ENCODE assay signal across 2 cellular contexts in the genomic region with DNA sequence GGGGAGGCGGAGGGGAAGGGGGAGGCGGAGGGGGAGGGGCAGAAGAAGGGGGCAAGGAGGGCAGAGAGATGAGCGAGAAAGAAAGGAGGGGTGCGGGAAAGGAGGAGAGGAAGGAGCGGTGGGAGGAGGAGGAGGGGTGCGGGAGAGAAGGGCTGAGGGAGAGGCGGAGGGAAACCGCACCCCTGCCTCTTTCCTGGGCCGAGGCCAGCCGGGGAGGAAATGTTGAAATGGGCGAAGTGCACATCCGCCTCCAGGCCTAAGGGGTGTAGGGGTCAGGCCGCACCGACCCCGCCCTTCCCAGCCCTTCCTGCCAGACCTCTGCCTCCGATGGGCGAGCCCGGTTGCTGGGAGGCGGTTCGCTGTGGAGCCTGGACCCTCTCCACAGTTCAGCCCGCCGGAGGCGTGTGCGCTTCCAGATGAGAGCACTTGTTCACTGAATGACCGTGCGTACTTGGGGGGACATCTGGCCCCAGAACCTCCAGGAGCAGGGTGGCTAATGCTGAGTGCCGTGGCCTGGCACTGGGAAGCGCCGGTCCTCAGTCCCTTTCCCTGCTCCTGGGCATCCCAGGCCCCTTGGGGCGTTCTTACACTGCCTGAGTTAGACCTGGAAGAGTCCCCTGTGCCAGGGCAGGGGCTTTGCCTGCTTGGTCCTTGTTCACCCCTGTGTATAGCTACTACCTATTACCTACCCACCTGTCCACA.
TF ChIP-seq lines count a peak whose summit lies in the region.

No MANE protein-coding gene starts in this region.

TF ChIP-seq in WTC11, 78 proteins besides CTCF, POLR2A, EP300 and RAD21:
- TF ChIP-seq MYBL2 (CRISPR knock-in tag; IDR thresholded peaks at IDR 0.05) (0 out of 2 replicates have a peak, but pooled peaks have one; percentile 45), SMAD3 (CRISPR knock-in tag; IDR thresholded peaks at IDR 0.05; ENCODE audit: borderline replicate concordance) (0 out of 2 replicates have a peak, but pooled peaks have one; percentile 33), NFYB (CRISPR knock-in tag; conservative IDR thresholded peaks at IDR 0.05; ENCODE audit: low read depth) (no peak), NFE2L1 (CRISPR knock-in tag; IDR thresholded peaks at IDR 0.05) (peak; percentile 52; the same call in 1 of the 2 replicates), SP1 (CRISPR knock-in tag; conservative IDR thresholded peaks at IDR 0.05) (0 out of 2 replicates have a peak, but pooled peaks have one; percentile 47), GABPB1 (CRISPR knock-in tag; IDR thresholded peaks at IDR 0.05) (peak; percentile 50; the same call in 1 of the 2 replicates), FOXP1 (CRISPR knock-in tag; IDR thresholded peaks at IDR 0.05; ENCODE audit: borderline replicate concordance) (peak; percentile 57; the same call in 1 of the 2 replicates)
- TF ChIP-seq, protein P1, sequence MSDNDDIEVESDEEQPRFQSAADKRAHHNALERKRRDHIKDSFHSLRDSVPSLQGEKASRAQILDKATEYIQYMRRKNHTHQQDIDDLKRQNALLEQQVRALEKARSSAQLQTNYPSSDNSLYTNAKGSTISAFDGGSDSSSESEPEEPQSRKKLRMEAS (CRISPR knock-in tag; IDR thresholded peaks at IDR 0.05) = 0 out of 2 replicates have a peak, but pooled peaks have one; percentile 8
- TF ChIP-seq, protein P2, sequence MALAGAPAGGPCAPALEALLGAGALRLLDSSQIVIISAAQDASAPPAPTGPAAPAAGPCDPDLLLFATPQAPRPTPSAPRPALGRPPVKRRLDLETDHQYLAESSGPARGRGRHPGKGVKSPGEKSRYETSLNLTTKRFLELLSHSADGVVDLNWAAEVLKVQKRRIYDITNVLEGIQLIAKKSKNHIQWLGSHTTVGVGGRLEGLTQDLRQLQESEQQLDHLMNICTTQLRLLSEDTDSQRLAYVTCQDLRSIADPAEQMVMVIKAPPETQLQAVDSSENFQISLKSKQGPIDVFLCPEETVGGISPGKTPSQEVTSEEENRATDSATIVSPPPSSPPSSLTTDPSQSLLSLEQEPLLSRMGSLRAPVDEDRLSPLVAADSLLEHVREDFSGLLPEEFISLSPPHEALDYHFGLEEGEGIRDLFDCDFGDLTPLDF (CRISPR knock-in tag; IDR thresholded peaks at IDR 0.05) = no peak
- TF ChIP-seq, protein P3, sequence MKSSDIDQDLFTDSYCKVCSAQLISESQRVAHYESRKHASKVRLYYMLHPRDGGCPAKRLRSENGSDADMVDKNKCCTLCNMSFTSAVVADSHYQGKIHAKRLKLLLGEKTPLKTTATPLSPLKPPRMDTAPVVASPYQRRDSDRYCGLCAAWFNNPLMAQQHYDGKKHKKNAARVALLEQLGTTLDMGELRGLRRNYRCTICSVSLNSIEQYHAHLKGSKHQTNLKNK (CRISPR knock-in tag; IDR thresholded peaks at IDR 0.05) = no peak
- TF ChIP-seq, protein P4, sequence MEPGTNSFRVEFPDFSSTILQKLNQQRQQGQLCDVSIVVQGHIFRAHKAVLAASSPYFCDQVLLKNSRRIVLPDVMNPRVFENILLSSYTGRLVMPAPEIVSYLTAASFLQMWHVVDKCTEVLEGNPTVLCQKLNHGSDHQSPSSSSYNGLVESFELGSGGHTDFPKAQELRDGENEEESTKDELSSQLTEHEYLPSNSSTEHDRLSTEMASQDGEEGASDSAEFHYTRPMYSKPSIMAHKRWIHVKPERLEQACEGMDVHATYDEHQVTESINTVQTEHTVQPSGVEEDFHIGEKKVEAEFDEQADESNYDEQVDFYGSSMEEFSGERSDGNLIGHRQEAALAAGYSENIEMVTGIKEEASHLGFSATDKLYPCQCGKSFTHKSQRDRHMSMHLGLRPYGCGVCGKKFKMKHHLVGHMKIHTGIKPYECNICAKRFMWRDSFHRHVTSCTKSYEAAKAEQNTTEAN (CRISPR knock-in tag; IDR thresholded peaks at IDR 0.05) = 0 out of 2 replicates have a peak, but pooled peaks have one; percentile 24
- TF ChIP-seq, protein P5, sequence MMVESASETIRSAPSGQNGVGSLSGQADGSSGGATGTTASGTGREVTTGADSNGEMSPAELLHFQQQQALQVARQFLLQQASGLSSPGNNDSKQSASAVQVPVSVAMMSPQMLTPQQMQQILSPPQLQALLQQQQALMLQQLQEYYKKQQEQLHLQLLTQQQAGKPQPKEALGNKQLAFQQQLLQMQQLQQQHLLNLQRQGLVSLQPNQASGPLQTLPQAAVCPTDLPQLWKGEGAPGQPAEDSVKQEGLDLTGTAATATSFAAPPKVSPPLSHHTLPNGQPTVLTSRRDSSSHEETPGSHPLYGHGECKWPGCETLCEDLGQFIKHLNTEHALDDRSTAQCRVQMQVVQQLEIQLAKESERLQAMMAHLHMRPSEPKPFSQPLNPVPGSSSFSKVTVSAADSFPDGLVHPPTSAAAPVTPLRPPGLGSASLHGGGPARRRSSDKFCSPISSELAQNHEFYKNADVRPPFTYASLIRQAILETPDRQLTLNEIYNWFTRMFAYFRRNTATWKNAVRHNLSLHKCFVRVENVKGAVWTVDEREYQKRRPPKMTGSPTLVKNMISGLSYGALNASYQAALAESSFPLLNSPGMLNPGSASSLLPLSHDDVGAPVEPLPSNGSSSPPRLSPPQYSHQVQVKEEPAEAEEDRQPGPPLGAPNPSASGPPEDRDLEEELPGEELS (CRISPR knock-in tag; IDR thresholded peaks at IDR 0.05) = 0 out of 2 replicates have a peak, but pooled peaks have one; percentile 10

TF ChIP-seq in H1, 55 proteins besides CTCF, POLR2A, EP300 and RAD21:
- TF ChIP-seq TCF12 (IDR thresholded peaks at IDR 0.05; ENCODE audit: low read depth, low read length) (no peak), CHD1 (IDR thresholded peaks at IDR 0.05; ENCODE audit: low read depth, low read length) (no peak), SIRT6 (IDR thresholded peaks at IDR 0.05; ENCODE audit: low read length) (no peak), SP4 (IDR thresholded peaks at IDR 0.05; ENCODE audit: low read length) (no peak), ASH2L (IDR thresholded peaks at IDR 0.05; ENCODE audit: low read length) (no peak), MAFK (IDR thresholded peaks at IDR 0.05; ENCODE audit: low read depth, low read length) (no peak), BACH1 (IDR thresholded peaks at IDR 0.05; ENCODE audit: low read length) (no peak), BRCA1 (IDR thresholded peaks at IDR 0.05; ENCODE audit: low read depth, low read length) (no peak), FOSL1 (IDR thresholded peaks at IDR 0.05; ENCODE audit: insufficient read depth, low read depth, low read length) (no peak), KDM4A (IDR thresholded peaks at IDR 0.05; ENCODE audit: low read depth, low read length, severe bottlenecking) (peak; percentile 57), SUZ12 (IDR thresholded peaks at IDR 0.05; ENCODE audit: low read length) (0 out of 2 replicates have a peak, but pooled peaks have one; percentile 19), TBP (IDR thresholded peaks at IDR 0.05; ENCODE audit: low read depth, low read length) (no peak), TAF1 (IDR thresholded peaks at IDR 0.05; ENCODE audit: low read depth, low read length) (0 out of 2 replicates have a peak, but pooled peaks have one; percentile 21)
- TF ChIP-seq, protein P1 (IDR thresholded peaks at IDR 0.05) = no peak
- TF ChIP-seq, protein P6, sequence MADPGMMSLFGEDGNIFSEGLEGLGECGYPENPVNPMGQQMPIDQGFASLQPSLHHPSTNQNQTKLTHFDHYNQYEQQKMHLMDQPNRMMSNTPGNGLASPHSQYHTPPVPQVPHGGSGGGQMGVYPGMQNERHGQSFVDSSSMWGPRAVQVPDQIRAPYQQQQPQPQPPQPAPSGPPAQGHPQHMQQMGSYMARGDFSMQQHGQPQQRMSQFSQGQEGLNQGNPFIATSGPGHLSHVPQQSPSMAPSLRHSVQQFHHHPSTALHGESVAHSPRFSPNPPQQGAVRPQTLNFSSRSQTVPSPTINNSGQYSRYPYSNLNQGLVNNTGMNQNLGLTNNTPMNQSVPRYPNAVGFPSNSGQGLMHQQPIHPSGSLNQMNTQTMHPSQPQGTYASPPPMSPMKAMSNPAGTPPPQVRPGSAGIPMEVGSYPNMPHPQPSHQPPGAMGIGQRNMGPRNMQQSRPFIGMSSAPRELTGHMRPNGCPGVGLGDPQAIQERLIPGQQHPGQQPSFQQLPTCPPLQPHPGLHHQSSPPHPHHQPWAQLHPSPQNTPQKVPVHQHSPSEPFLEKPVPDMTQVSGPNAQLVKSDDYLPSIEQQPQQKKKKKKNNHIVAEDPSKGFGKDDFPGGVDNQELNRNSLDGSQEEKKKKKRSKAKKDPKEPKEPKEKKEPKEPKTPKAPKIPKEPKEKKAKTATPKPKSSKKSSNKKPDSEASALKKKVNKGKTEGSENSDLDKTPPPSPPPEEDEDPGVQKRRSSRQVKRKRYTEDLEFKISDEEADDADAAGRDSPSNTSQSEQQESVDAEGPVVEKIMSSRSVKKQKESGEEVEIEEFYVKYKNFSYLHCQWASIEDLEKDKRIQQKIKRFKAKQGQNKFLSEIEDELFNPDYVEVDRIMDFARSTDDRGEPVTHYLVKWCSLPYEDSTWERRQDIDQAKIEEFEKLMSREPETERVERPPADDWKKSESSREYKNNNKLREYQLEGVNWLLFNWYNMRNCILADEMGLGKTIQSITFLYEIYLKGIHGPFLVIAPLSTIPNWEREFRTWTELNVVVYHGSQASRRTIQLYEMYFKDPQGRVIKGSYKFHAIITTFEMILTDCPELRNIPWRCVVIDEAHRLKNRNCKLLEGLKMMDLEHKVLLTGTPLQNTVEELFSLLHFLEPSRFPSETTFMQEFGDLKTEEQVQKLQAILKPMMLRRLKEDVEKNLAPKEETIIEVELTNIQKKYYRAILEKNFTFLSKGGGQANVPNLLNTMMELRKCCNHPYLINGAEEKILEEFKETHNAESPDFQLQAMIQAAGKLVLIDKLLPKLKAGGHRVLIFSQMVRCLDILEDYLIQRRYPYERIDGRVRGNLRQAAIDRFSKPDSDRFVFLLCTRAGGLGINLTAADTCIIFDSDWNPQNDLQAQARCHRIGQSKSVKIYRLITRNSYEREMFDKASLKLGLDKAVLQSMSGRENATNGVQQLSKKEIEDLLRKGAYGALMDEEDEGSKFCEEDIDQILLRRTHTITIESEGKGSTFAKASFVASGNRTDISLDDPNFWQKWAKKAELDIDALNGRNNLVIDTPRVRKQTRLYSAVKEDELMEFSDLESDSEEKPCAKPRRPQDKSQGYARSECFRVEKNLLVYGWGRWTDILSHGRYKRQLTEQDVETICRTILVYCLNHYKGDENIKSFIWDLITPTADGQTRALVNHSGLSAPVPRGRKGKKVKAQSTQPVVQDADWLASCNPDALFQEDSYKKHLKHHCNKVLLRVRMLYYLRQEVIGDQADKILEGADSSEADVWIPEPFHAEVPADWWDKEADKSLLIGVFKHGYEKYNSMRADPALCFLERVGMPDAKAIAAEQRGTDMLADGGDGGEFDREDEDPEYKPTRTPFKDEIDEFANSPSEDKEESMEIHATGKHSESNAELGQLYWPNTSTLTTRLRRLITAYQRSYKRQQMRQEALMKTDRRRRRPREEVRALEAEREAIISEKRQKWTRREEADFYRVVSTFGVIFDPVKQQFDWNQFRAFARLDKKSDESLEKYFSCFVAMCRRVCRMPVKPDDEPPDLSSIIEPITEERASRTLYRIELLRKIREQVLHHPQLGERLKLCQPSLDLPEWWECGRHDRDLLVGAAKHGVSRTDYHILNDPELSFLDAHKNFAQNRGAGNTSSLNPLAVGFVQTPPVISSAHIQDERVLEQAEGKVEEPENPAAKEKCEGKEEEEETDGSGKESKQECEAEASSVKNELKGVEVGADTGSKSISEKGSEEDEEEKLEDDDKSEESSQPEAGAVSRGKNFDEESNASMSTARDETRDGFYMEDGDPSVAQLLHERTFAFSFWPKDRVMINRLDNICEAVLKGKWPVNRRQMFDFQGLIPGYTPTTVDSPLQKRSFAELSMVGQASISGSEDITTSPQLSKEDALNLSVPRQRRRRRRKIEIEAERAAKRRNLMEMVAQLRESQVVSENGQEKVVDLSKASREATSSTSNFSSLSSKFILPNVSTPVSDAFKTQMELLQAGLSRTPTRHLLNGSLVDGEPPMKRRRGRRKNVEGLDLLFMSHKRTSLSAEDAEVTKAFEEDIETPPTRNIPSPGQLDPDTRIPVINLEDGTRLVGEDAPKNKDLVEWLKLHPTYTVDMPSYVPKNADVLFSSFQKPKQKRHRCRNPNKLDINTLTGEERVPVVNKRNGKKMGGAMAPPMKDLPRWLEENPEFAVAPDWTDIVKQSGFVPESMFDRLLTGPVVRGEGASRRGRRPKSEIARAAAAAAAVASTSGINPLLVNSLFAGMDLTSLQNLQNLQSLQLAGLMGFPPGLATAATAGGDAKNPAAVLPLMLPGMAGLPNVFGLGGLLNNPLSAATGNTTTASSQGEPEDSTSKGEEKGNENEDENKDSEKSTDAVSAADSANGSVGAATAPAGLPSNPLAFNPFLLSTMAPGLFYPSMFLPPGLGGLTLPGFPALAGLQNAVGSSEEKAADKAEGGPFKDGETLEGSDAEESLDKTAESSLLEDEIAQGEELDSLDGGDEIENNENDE (IDR thresholded peaks at IDR 0.05; ENCODE audit: insufficient replicate concordance, low read length) = no peak
